In the genomic region with DNA sequence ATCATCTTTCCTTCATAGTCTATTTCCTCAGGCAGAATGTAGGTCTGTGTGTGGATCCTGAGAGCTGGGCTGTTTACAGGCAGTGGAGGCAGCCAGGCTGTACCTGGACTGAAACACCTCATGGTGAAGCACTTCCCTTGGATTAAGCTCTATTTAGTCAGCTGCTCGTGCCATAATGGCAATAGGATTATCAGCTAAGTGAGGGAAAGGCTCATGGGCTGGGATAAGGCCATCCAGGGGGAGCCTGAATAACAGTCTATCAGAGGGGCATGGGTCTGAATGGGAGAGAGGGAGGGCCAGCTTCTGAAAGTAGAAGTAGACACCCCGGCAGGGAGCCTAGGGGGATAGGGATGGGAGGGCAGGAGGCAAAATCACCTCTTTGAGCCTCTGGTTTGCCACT, we compare ENCODE assay signal across 29 cellular contexts.
"Had no signal": no experiment of that assay in that cellular context is flagged by ENCODE, and none has a peak within 500 bp of the region (broad histone marks: within the 10 kb centered on the region; RNA-seq: fewer than 3 reads in every experiment).

No MANE protein-coding gene starts in this region.

- DNase-seq: activated CD4-positive, alpha-beta T cell treated with anti-CD3 and anti-CD28 coated beads for 4 hours; activated CD8-positive, alpha-beta memory T cell treated with anti-CD3 and anti-CD28 coated beads, Interleukin-2, amount 50 U/mL, for 4 hours; activated CD8-positive, alpha-beta T cell treated with anti-CD3 and anti-CD28 coated beads for 36 hours; activated effector memory CD4-positive, alpha-beta T cell treated with Interleukin-2 at 50 U/mL for 16 hours; activated naive CD4-positive, alpha-beta T cell; activated naive CD8-positive, alpha-beta T cell treated with anti-CD3 and anti-CD28 coated beads, Interleukin-2, amount 50 U/mL, for 24 hours; activated T-cell treated with anti-CD3 and anti-CD28 coated beads, Interleukin-2, amount 50 U/mL, for 1 hour; amniotic stem cell; body of pancreas; central memory CD4-positive, alpha-beta T cell; NCI-H1092; NCI-H1417; NCI-H2029; NCI-H2107; NCI-H2171 treated with DMSO at 0.1 percent for 48 hours; NCI-H226; NK-92 treated with Interleukin-12 subunit alpha and Interleukin-12 subunit beta, amount 100 ng/mL, for 24 hours; OCI-M1; RPMI8226; T-cell; T-helper 2 cell; T1000 had no signal

- H3K27ac ChIP-seq: ascending aorta, body of pancreas, KMS-11, SK-N-MC had no signal

- H3K9me3 ChIP-seq: ascending aorta, body of pancreas had no signal

- H3K4me3 ChIP-seq: ascending aorta, body of pancreas, SK-N-MC had no signal

- H3K9me3 Mint-ChIP-seq: activated CD8-positive, alpha-beta T cell treated with anti-CD3 and anti-CD28 coated beads for 36 hours; activated naive CD4-positive, alpha-beta T cell treated with anti-CD3 and anti-CD28 coated beads, Interleukin-2, amount 50 U/mL, for 72 hours; activated naive CD8-positive, alpha-beta T cell treated with anti-CD3 and anti-CD28 coated beads, Interleukin-2, amount 50 U/mL, for 24 hours; activated T-helper 1 cell treated with anti-CD3 and anti-CD28 coated beads, Interleukin-12 subunit alpha, Interleukin-12 subunit beta, Interleukin-2, Interleukin-4 antibody, amounts not matched to agents 30 ng/mL and 10 ng/mL and 1 ng/mL, durations not matched to agents 14 hours and 24 hours and 36 hours; T-cell had no signal

- H3K4me2 ChIP-seq: KMS-11 had no signal

- ATAC-seq: activated CD8-positive, alpha-beta T cell treated with anti-CD3 and anti-CD28 coated beads for 36 hours; activated naive CD4-positive, alpha-beta T cell treated with anti-CD3 and anti-CD28 coated beads, Interleukin-2, amount 50 U/mL, for 72 hours; activated naive CD8-positive, alpha-beta T cell treated with anti-CD3 and anti-CD28 coated beads, Interleukin-2, amount 50 U/mL, for 24 hours; body of pancreas; Panc1; Right ventricle myocardium inferior; T-cell had no signal

- H3K27me3 ChIP-seq: ascending aorta, body of pancreas had no signal

- H3K27me3 Mint-ChIP-seq: activated CD8-positive, alpha-beta T cell treated with anti-CD3 and anti-CD28 coated beads for 36 hours; activated naive CD8-positive, alpha-beta T cell treated with anti-CD3 and anti-CD28 coated beads, Interleukin-2, amount 50 U/mL, for 24 hours; T-cell had no signal

- H3K4me3 Mint-ChIP-seq: activated CD8-positive, alpha-beta T cell treated with anti-CD3 and anti-CD28 coated beads for 36 hours; activated naive CD8-positive, alpha-beta T cell treated with anti-CD3 and anti-CD28 coated beads, Interleukin-2, amount 50 U/mL, for 24 hours; activated T-helper 1 cell treated with anti-CD3 and anti-CD28 coated beads, Interleukin-12 subunit alpha, Interleukin-12 subunit beta, Interleukin-2, Interleukin-4 antibody, amounts not matched to agents 30 ng/mL and 10 ng/mL and 1 ng/mL, durations not matched to agents 14 hours and 24 hours and 36 hours; T-cell had no signal

- H3K9ac ChIP-seq: KMS-11 had no signal

- H3K27ac Mint-ChIP-seq: activated CD8-positive, alpha-beta T cell treated with anti-CD3 and anti-CD28 coated beads for 36 hours; activated naive CD8-positive, alpha-beta T cell treated with anti-CD3 and anti-CD28 coated beads, Interleukin-2, amount 50 U/mL, for 24 hours; activated T-helper 1 cell treated with anti-CD3 and anti-CD28 coated beads, Interleukin-12 subunit alpha, Interleukin-12 subunit beta, Interleukin-2, Interleukin-4 antibody, amounts not matched to agents 30 ng/mL and 10 ng/mL and 1 ng/mL, durations not matched to agents 14 hours and 24 hours and 36 hours; T-cell had no signal
